In the genomic region with DNA sequence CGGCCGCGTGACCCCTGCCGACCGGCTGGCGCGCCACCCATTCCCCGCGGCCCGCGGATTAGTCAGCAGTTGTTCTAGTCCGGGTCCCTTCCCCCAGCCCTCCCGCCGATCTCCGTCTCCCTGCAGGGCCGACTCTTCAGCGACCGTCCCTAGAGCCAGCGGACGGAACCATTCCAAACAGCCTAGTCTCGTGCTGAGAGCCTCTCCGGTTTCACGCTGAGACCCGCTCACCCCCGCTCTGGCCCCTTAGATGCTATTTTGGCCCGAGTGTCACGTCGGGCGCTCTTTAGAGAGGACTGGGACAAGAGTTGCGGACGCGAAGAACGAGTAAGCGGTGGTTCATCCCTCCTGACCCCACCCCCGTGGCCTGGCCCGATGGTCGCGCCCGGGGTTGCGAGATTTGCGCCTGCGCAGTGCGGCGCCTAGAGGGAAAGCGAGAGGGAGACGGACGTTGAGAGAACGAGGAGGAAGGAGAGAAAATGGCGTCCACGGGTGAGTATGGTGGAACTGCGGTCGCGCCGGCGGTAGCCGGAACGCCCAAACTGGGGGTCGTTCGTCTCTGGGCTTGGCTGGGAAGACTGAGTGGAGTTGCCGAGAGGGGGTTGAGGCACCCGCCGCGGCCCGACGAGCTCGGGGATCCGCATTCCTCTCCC, we compare ENCODE assay signal across 1 cellular context.
TF ChIP-seq lines count a peak whose summit lies in the region.

TSS of gene EWSR1 (plus strand) at position 411 of the 653 bp plus-strand sequence. CDS start at position 480, 69 bp downstream.
TSS of gene RHBDD3 (minus strand) at position 124 of the 653 bp plus-strand sequence. CDS start 2,355 bp downstream, outside the sequence.

TF ChIP-seq in HepG2, 621 proteins besides CTCF, POLR2A, EP300 and RAD21 (continued from another document and continues in another):
- TF ChIP-seq ASH2L (IDR thresholded peaks at IDR 0.05; ENCODE audit: insufficient read length, low read depth, low read length) (peak; percentile 93), HOXD1 (CRISPR knock-in tag; IDR thresholded peaks at IDR 0.05) (peak; percentile 46; the same call in 1 of the 2 replicates), ZSCAN31 (CRISPR knock-in tag; IDR thresholded peaks at IDR 0.05; ENCODE audit: low read depth) (0 out of 2 replicates have a peak, but pooled peaks have one; percentile 6), ZNF281 (CRISPR knock-in tag; IDR thresholded peaks at IDR 0.05; ENCODE audit: borderline replicate concordance) (peak; percentile 91), ZBTB26 (CRISPR knock-in tag; IDR thresholded peaks at IDR 0.05; ENCODE audit: borderline replicate concordance) (no peak; the same call in 1 of the 2 replicates), ZNF772 (CRISPR knock-in tag; IDR thresholded peaks at IDR 0.05) (0 out of 2 replicates have a peak, but pooled peaks have one; percentile 14), MXI1 (IDR thresholded peaks at IDR 0.05; ENCODE audit: borderline replicate concordance, low read depth, low read length) (peak; percentile 68; the same call in 2 of the 3 replicates), ZNF33A (CRISPR knock-in tag; IDR thresholded peaks at IDR 0.05; ENCODE audit: borderline replicate concordance) (peak; percentile 95; the same call in 1 of the 2 replicates), MED1 (CRISPR knock-in tag; IDR thresholded peaks at IDR 0.05) (peak; percentile 42), ZNF136 (CRISPR knock-in tag; IDR thresholded peaks at IDR 0.05; ENCODE audit: low read depth) (peak; percentile 72), ZNF672 (CRISPR knock-in tag; IDR thresholded peaks at IDR 0.05) (0 out of 2 replicates have a peak, but pooled peaks have one; percentile 3), ZNF382 (CRISPR knock-in tag; IDR thresholded peaks at IDR 0.05; ENCODE audit: borderline replicate concordance) (no peak), HNRNPLL (IDR thresholded peaks at IDR 0.05; ENCODE audit: low read depth, low read length, poor library complexity, severe bottlenecking) (peak; percentile 71), SIN3A (IDR thresholded peaks at IDR 0.05; ENCODE audit: borderline replicate concordance, low read depth, low read length) (0 out of 2 replicates have a peak, but pooled peaks have one; percentile 48), HOXA5 (CRISPR knock-in tag; IDR thresholded peaks at IDR 0.05) (0 out of 2 replicates have a peak, but pooled peaks have one; percentile 54), HDAC2 (CRISPR knock-in tag; IDR thresholded peaks at IDR 0.05) (peak; percentile 22; the same call in 1 of the 2 replicates), RFX5 (IDR thresholded peaks at IDR 0.05; ENCODE audit: low read depth, low read length) (peak; percentile 27; the same call in 1 of the 2 replicates), PHF5A (CRISPR knock-in tag; IDR thresholded peaks at IDR 0.05; ENCODE audit: low read depth, unreplicated experiment) (no peak), ARNTL (CRISPR knock-in tag; IDR thresholded peaks at IDR 0.05) (peak; percentile 45; the same call in 1 of the 2 replicates), SALL1 (CRISPR knock-in tag; IDR thresholded peaks at IDR 0.05) (peak; percentile 53), ZNF619 (CRISPR knock-in tag; IDR thresholded peaks at IDR 0.05) (no peak; the same call in 1 of the 2 replicates), ZBTB34 (CRISPR knock-in tag; IDR thresholded peaks at IDR 0.05) (peak; percentile 41; the same call in 1 of the 2 replicates), MAFF (IDR thresholded peaks at IDR 0.05; ENCODE audit: low read depth, low read length) (peak; percentile 54; the same call in 1 of the 2 replicates), ZNF670 (CRISPR knock-in tag; IDR thresholded peaks at IDR 0.05; ENCODE audit: borderline replicate concordance) (peak; percentile 56; the same call in 1 of the 2 replicates), TFAP4 (IDR thresholded peaks at IDR 0.05; ENCODE audit: borderline replicate concordance, low read depth) (peak; percentile 27; the same call in 1 of the 2 replicates), MEIS1 (CRISPR knock-in tag; IDR thresholded peaks at IDR 0.05; ENCODE audit: borderline replicate concordance) (0 out of 2 replicates have a peak, but pooled peaks have one; percentile 28), GTF3A (CRISPR knock-in tag; conservative IDR thresholded peaks at IDR 0.05) (0 out of 2 replicates have a peak, but pooled peaks have one; percentile 61), TBX3 (IDR thresholded peaks at IDR 0.05; ENCODE audit: borderline replicate concordance) (0 out of 2 replicates have a peak, but pooled peaks have one; percentile 18), ZNF609 (CRISPR knock-in tag; IDR thresholded peaks at IDR 0.05; ENCODE audit: borderline replicate concordance) (no peak), ZZZ3 (CRISPR knock-in tag; IDR thresholded peaks at IDR 0.05; ENCODE audit: borderline replicate concordance) (no peak), PITX1 (CRISPR knock-in tag; IDR thresholded peaks at IDR 0.05) (peak; percentile 87), TGIF2 (CRISPR knock-in tag; IDR thresholded peaks at IDR 0.05) (peak; percentile 33; the same call in 1 of the 2 replicates), CREB1 (IDR thresholded peaks at IDR 0.05) (peak; percentile 51; the same call in 1 of the 2 replicates), CREB1 (CRISPR knock-in tag; IDR thresholded peaks at IDR 0.05) (no peak), ZKSCAN5 (CRISPR knock-in tag; IDR thresholded peaks at IDR 0.05) (no peak), ZNF792 (CRISPR knock-in tag; IDR thresholded peaks at IDR 0.05) (peak; percentile 34; the same call in 1 of the 2 replicates), GZF1 (CRISPR knock-in tag; IDR thresholded peaks at IDR 0.05) (0 out of 2 replicates have a peak, but pooled peaks have one; percentile 51), KLF16 (CRISPR knock-in tag; IDR thresholded peaks at IDR 0.05) (peak in 1 of 2 experiments; percentile 36; a peak in 2 of 4 replicates), ZNF558 (CRISPR knock-in tag; IDR thresholded peaks at IDR 0.05; ENCODE audit: borderline replicate concordance) (0 out of 2 replicates have a peak, but pooled peaks have one; percentile 52), HCFC1 (IDR thresholded peaks at IDR 0.05; ENCODE audit: low read depth, low read length) (no peak; the same call in 1 of the 2 replicates), NR2C2 (CRISPR knock-in tag; IDR thresholded peaks at IDR 0.05; ENCODE audit: borderline replicate concordance) (peak; percentile 95), ZNF160 (CRISPR knock-in tag; IDR thresholded peaks at IDR 0.05) (peak; percentile 18; the same call in 1 of the 2 replicates), ZNF235 (CRISPR knock-in tag; IDR thresholded peaks at IDR 0.05; ENCODE audit: borderline replicate concordance) (no peak), ERF (CRISPR knock-in tag; IDR thresholded peaks at IDR 0.05) (no peak)
- TF ChIP-seq, protein P1, sequence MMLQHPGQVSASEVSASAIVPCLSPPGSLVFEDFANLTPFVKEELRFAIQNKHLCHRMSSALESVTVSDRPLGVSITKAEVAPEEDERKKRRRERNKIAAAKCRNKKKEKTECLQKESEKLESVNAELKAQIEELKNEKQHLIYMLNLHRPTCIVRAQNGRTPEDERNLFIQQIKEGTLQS (CRISPR knock-in tag; IDR thresholded peaks at IDR 0.05) = peak; percentile 36; the same call in 1 of the 2 replicates
- TF ChIP-seq, protein P2, sequence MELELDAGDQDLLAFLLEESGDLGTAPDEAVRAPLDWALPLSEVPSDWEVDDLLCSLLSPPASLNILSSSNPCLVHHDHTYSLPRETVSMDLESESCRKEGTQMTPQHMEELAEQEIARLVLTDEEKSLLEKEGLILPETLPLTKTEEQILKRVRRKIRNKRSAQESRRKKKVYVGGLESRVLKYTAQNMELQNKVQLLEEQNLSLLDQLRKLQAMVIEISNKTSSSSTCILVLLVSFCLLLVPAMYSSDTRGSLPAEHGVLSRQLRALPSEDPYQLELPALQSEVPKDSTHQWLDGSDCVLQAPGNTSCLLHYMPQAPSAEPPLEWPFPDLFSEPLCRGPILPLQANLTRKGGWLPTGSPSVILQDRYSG (CRISPR knock-in tag; IDR thresholded peaks at IDR 0.05) = no peak
- TF ChIP-seq, protein P3, sequence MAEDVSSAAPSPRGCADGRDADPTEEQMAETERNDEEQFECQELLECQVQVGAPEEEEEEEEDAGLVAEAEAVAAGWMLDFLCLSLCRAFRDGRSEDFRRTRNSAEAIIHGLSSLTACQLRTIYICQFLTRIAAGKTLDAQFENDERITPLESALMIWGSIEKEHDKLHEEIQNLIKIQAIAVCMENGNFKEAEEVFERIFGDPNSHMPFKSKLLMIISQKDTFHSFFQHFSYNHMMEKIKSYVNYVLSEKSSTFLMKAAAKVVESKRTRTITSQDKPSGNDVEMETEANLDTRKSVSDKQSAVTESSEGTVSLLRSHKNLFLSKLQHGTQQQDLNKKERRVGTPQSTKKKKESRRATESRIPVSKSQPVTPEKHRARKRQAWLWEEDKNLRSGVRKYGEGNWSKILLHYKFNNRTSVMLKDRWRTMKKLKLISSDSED (CRISPR knock-in tag; IDR thresholded peaks at IDR 0.05) = no peak
